ENCODE assay signal across 12 cellular contexts in genomic region chr18:13260114-13260926, GRCh38. TPM values are rescaled to one million over a fixed set of nuclear protein-coding genes. Genes with fewer than 3 reads are reported as not detected.
A peak's percentile ranks its signal among the peaks of the same experiment; 100 is the strongest.
DNase-seq lines count a peak whose midpoint lies in the region; ATAC-seq and TF ChIP-seq lines count a peak whose summit lies in the region.
"Had no signal": no experiment of that assay in that cellular context is flagged by ENCODE, and none has a peak within 500 bp of the region (broad histone marks: within the 10 kb centered on the region; RNA-seq: fewer than 3 reads in every experiment).

No MANE protein-coding gene starts in this region.

- peak in 3 of 4 experiments; percentile 36 to 62 (median 37) for ATAC-seq in T-cell (replicated peaks in 1 of 4)
- peak; percentile 32 to 62 for ATAC-seq in right cardiac atrium
- no peak for ATAC-seq in HG02885 (IDR thresholded peaks at IDR 0.05; ENCODE audit: poor library complexity, unreplicated experiment)
- ATAC-seq in GM21390 (IDR thresholded peaks at IDR 0.05; ENCODE audit: unreplicated experiment): no peak
- no peak for ATAC-seq in GM21515 (IDR thresholded peaks at IDR 0.05; ENCODE audit: unreplicated experiment)
- ATAC-seq in GM19324 (IDR thresholded peaks at IDR 0.05; ENCODE audit: low FRiP score, unreplicated experiment): no peak

- no peaks in the 10 kb centered on the region for H3K36me3 ChIP-seq in CD4-positive, alpha-beta memory T cell (ENCODE audit: insufficient read depth, low read length)
- no peaks in the 10 kb centered on the region for H3K36me3 ChIP-seq in sigmoid colon
- H3K36me3 ChIP-seq: MG63 had no signal

- TF ChIP-seq EP300 in sigmoid colon (IDR thresholded peaks at IDR 0.05): no peak

- H3K27ac Mint-ChIP-seq in CD4-positive, alpha-beta memory T cell: peak overlapping the region in 6 of 7 donors; percentile 5 to 83 (median 30)
- peak overlapping the region in 1 of 2 donors; percentile 73 for H3K27ac Mint-ChIP-seq in T-cell

- peaks cover 2 to 3% of the 10 kb centered on the region in 2 donors for H3K27me3 Mint-ChIP-seq in CD4-positive, alpha-beta memory T cell
- H3K27me3 Mint-ChIP-seq in T-cell: peaks cover 0 to 2% of the 10 kb centered on the region in 2 donors

- H3K4me1 Mint-ChIP-seq in CD4-positive, alpha-beta memory T cell: peaks cover 13 to 36% (median 26%) of the 10 kb centered on the region in 4 donors
- H3K4me1 Mint-ChIP-seq in T-cell: peaks cover 29 to 35% (median 29%) of the 10 kb centered on the region in 3 donors

- no peak for DNase-seq in CD4-positive, alpha-beta memory T cell
- DNase-seq in T-cell (peak in 1 of 34 experiments; percentile 14), right cardiac atrium (peak in 1 of 3 donors; percentile 50), sigmoid colon (no peak)
- DNase-seq: DMS53; MG63; NK-92 treated with Interleukin-12 subunit alpha and Interleukin-12 subunit beta, amount 100 ng/mL, for 24 hours; T-helper 9 cell had no signal

- no peaks in the 10 kb centered on the region for H3K36me3 Mint-ChIP-seq in CD4-positive, alpha-beta memory T cell
- no peaks in the 10 kb centered on the region for H3K36me3 Mint-ChIP-seq in T-cell

- TF ChIP-seq POLR2A in sigmoid colon (IDR thresholded peaks at IDR 0.05): no peak

- no peaks in the 10 kb centered on the region for H3K27me3 ChIP-seq in CD4-positive, alpha-beta memory T cell (ENCODE audit: insufficient read depth, low read length)
- H3K27me3 ChIP-seq in right cardiac atrium (ENCODE audit: control insufficient read depth, insufficient read depth): no peaks in the 10 kb centered on the region
- H3K27me3 ChIP-seq in sigmoid colon: no peaks in the 10 kb centered on the region
- H3K27me3 ChIP-seq: MG63 had no signal

- POLR2A ChIA-PET in CD4-positive, alpha-beta memory T cell (lab: Charles Lee; ENCODE audit: partially characterized antibody): interaction anchor here (1.9 kb wide), 2 partner anchors 16 to 18 kb away, joined by 6 to 9 read pairs; no protein-coding TSS in a partner anchor
- POLR2A ChIA-PET in T-cell (lab: Charles Lee): no interaction called here

- H3K9me3 ChIP-seq in CD4-positive, alpha-beta memory T cell (ENCODE audit: control insufficient read depth in 1 of 2, low read length in 2 of 2): no peaks in the 10 kb centered on the region
- H3K9me3 ChIP-seq in right cardiac atrium (ENCODE audit: control insufficient read depth, low read length) (no peaks in the 10 kb centered on the region), sigmoid colon (no peaks in the 10 kb centered on the region)
- H3K9me3 ChIP-seq: MG63 had no signal

- H3K9me3 Mint-ChIP-seq in CD4-positive, alpha-beta memory T cell: no peaks in the 10 kb centered on the region
- no peaks in the 10 kb centered on the region for H3K9me3 Mint-ChIP-seq in T-cell

- TF ChIP-seq CTCF in sigmoid colon (IDR thresholded peaks at IDR 0.05): no peak

- CTCF ChIA-PET in CD4-positive, alpha-beta memory T cell (lab: Charles Lee; ENCODE audit: partially characterized antibody): interaction anchor here (0.7 to 1.3 kb wide), 3 partner anchors 22 to 44 kb away, joined by 3 read pairs; no protein-coding TSS in a partner anchor
- CTCF ChIA-PET in T-cell (lab: Charles Lee): no interaction called here

- no peak overlapping the region for H3K4me3 ChIP-seq in CD4-positive, alpha-beta memory T cell (ENCODE audit: low read length in 2 of 2)
- H3K4me3 ChIP-seq in right cardiac atrium (ENCODE audit: low read length): no peak overlapping the region
- no peak overlapping the region for H3K4me3 ChIP-seq in sigmoid colon
- H3K4me3 ChIP-seq: MG63 had no signal

- intact Hi-C loops in CD4-positive, alpha-beta memory T cell (cut with micrococcal nuclease): no loop called here
- intact Hi-C loops in right cardiac atrium (cut with DNase I): no loop called here
- intact Hi-C loops in sigmoid colon (cut with DNase I): loop anchor here (5.0 kb wide), 1 partner anchor 122 kb away; no protein-coding TSS in a partner anchor

- WGBS in right cardiac atrium: 35% methylated on average over 8 of the region's 8 CpGs
- 56 to 63% methylated on average over 8 of the region's 8 CpGs for WGBS in sigmoid colon, 2 donors

- peak overlapping the region in 5 of 8 donors; percentile 22 to 70 (median 42) for H3K4me3 Mint-ChIP-seq in CD4-positive, alpha-beta memory T cell
- peak overlapping the region in 1 of 3 donors; percentile 78 for H3K4me3 Mint-ChIP-seq in T-cell

- H3K4me1 ChIP-seq in CD4-positive, alpha-beta memory T cell (ENCODE audit: insufficient read depth, low read length): peaks cover 26% of the 10 kb centered on the region
- H3K4me1 ChIP-seq in right cardiac atrium (ENCODE audit: control insufficient read depth, insufficient read depth, low read length) (peaks cover 15% of the 10 kb centered on the region), sigmoid colon (peaks cover 0 to 69% (median 64%) of the 10 kb centered on the region in 4 donors)

- H3K27ac ChIP-seq in CD4-positive, alpha-beta memory T cell (ENCODE audit: low read depth, low read length): no peak overlapping the region
- H3K27ac ChIP-seq in right cardiac atrium (ENCODE audit: low read length): no peak overlapping the region
- peak overlapping the region; percentile 69 to 79 (median 75) for H3K27ac ChIP-seq in sigmoid colon

RNA-seq across cellular contexts. Expression of gene LDLRAD4, which starts 41.8 kb away (rescaled TPM):
- total RNA-seq in CD4-positive, alpha-beta memory T cell: 10 to 100 TPM; 51.9 to 63.0 TPM
- 10 to 100 TPM; 17.4 to 21.2 TPM for polyA plus RNA-seq in CD4-positive, alpha-beta memory T cell
- total RNA-seq in T-cell (10 to 100 TPM; 57.6 to 80.8 (median 72.4) TPM), right cardiac atrium (100 to 1,000 TPM in 1 of 4 donors, 10 to 100 TPM in 3; 46.6 to 159 (median 70.0) TPM), sigmoid colon (10 to 100 TPM; 17.2 to 28.2 (median 18.2) TPM)
- polyA plus RNA-seq in right cardiac atrium (25.7 TPM), sigmoid colon (10 to 100 TPM in 1 of 3 donors, 1 to 10 TPM in 2; 1.2 to 12.2 (median 2.5) TPM)

Comparison
In these comparisons a context has a peak if more than half of its experiments do, and no peak if none do; other contexts are left out.
1. H3K27ac ChIP-seq: peak in sigmoid colon (4 of 4); none in CD4-positive, alpha-beta memory T cell (single experiment) and right cardiac atrium (single experiment).
2. ATAC-seq: peak in T-cell (3 of 4) and right cardiac atrium (2 of 2); none in HG02885 (single experiment), GM21390 (single experiment), GM21515 (single experiment) and GM19324 (single experiment).